Comparison of ENCODE assay signal across 14 cellular contexts in the genomic region with DNA sequence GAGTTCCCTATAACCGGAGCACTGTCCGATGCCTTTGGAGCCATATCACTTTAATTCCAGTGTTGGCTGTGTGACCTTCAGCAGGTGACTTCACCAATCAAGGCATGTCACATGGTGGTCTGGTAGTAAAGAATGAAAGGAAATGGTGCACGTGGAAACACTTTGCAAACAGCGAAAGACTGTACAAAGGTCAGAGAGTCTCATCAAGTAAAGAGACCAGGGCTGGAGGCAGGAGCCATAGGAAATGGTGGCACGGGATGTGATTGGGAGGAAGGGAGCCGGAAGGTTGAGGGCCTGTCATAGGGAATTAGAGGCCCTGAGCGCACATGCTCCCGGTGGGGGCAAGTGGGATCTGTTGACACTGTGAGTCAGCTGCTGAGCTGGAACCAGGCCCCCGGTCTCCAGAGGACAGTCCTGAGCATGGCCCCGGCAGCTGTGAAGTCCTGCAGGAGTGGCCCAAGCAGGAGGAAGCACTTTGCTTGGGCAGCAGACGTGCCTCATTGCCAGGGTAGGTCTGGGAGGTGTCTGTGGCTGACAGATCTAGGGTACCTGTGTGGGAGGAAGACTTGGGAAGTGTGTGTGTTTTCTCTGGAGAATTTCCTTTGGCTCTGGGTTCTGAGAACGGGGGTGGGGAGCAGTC. TPM values are rescaled to one million over a fixed set of nuclear protein-coding genes. Genes with fewer than 3 reads are reported as not detected.
DNase-seq lines count a peak whose midpoint lies in the region; TF ChIP-seq lines count a peak whose summit lies in the region.
"Had no signal": no experiment of that assay in that cellular context is flagged by ENCODE, and none has a peak within 500 bp of the region (broad histone marks: within the 10 kb centered on the region; RNA-seq: fewer than 3 reads in every experiment).

No MANE protein-coding gene starts in this region.

- peak in 1 of 2 donors; percentile 42 for TF ChIP-seq POLR2A in Peyer's patch (IDR thresholded peaks at IDR 0.05)

- H3K4me3 ChIP-seq in H7 (ENCODE audit: insufficient read depth, low read depth, low read length) (no peak overlapping the region), Peyer's patch (peak overlapping the region in 2 of 4 donors; percentile 41 to 53), rectal smooth muscle tissue (ENCODE audit: low read length) (peak overlapping the region; percentile 5)
- H3K4me3 ChIP-seq: HAP-1 had no signal

- DNase-seq in H7 = peak; percentile 47
- peak in 2 of 3 donors; percentile 69 to 76 for DNase-seq in Peyer's patch
- DNase-seq in glutamatergic neuron = peak; percentile 61
- DNase-seq in activated CD4-positive, alpha-beta T cell treated with anti-CD3 and anti-CD28 coated beads, Interleukin-2, amount 50 U/mL, for 48 hours = no peak
- DNase-seq in stimulated activated naive CD4-positive, alpha-beta T cell treated with Interleukin-2 at 50 U/mL for 16 hours (lab: John Stamatoyannopoulos, UW) = no peak
- no peak for DNase-seq in T-helper 1 cell
- DNase-seq: effector memory CD8-positive, alpha-beta T cell; GDM1; immature natural killer cell; NCI-H1417 treated with DMSO at 0.1 percent for 48 hours; RPMI8226 had no signal

- TF ChIP-seq CTCF in Peyer's patch (IDR thresholded peaks at IDR 0.05) (no peak), glutamatergic neuron (IDR thresholded peaks at IDR 0.05; ENCODE audit: partially characterized antibody, unreplicated experiment) (no peak)

- H3K9me3 ChIP-seq in Peyer's patch = no peaks in the 10 kb centered on the region
- H3K9me3 ChIP-seq: HAP-1 had no signal

- peaks cover 14% of the 10 kb centered on the region for H3K27me3 Mint-ChIP-seq in glutamatergic neuron (ENCODE audit: unreplicated experiment)

- peaks cover 0 to 44% (median 5%) of the 10 kb centered on the region in 4 donors for H3K4me1 ChIP-seq in Peyer's patch
- H3K4me1 ChIP-seq in rectal smooth muscle tissue (ENCODE audit: control insufficient read depth, insufficient read depth, low read length) = no peaks in the 10 kb centered on the region
- H3K4me1 ChIP-seq: HAP-1 had no signal

- H3K27ac ChIP-seq in Peyer's patch = peak overlapping the region in 2 of 4 donors; percentile 41 to 82
- H3K27ac ChIP-seq in rectal smooth muscle tissue (ENCODE audit: low read depth, low read length) = no peak overlapping the region

- H3K27me3 ChIP-seq in H7 (ENCODE audit: control insufficient read depth, insufficient read depth, low read length) = peaks cover 12% of the 10 kb centered on the region
- H3K27me3 ChIP-seq in Peyer's patch = no peaks in the 10 kb centered on the region
- no peaks in the 10 kb centered on the region for H3K27me3 ChIP-seq in rectal smooth muscle tissue (ENCODE audit: control insufficient read depth, insufficient read depth, low read length)

- H3K27ac Mint-ChIP-seq in glutamatergic neuron (ENCODE audit: unreplicated experiment) = peak overlapping the region; percentile 49
- H3K27ac Mint-ChIP-seq: activated naive CD4-positive, alpha-beta T cell treated with anti-CD3 and anti-CD28 coated beads, Interleukin-2, amount 50 U/mL, for 24 hours; immature natural killer cell had no signal

- H3K4me3 Mint-ChIP-seq in glutamatergic neuron (ENCODE audit: unreplicated experiment) = no peak overlapping the region

- H3K36me3 Mint-ChIP-seq in glutamatergic neuron (ENCODE audit: unreplicated experiment) = peaks cover 4% of the 10 kb centered on the region
- H3K36me3 Mint-ChIP-seq: activated naive CD4-positive, alpha-beta T cell treated with anti-CD3 and anti-CD28 coated beads, Interleukin-2, amount 50 U/mL, for 24 hours; immature natural killer cell had no signal

- peaks cover 9% of the 10 kb centered on the region for H3K9me3 Mint-ChIP-seq in glutamatergic neuron (ENCODE audit: unreplicated experiment)
- H3K9me3 Mint-ChIP-seq: activated naive CD4-positive, alpha-beta T cell treated with anti-CD3 and anti-CD28 coated beads, Interleukin-2, amount 50 U/mL, for 24 hours; effector memory CD8-positive, alpha-beta T cell; immature natural killer cell had no signal

- H3K9ac ChIP-seq in rectal smooth muscle tissue (ENCODE audit: low read length) = no peak overlapping the region

- H3K36me3 ChIP-seq in H7 (replicated peaks; ENCODE audit: control insufficient read depth, insufficient read depth, low read length) (no peaks in the 10 kb centered on the region), Peyer's patch (no peaks in the 10 kb centered on the region), rectal smooth muscle tissue (ENCODE audit: control insufficient read depth, insufficient read depth, low read length) (no peaks in the 10 kb centered on the region)
- H3K36me3 ChIP-seq: HAP-1 had no signal

- peaks cover 12% of the 10 kb centered on the region for H3K4me1 Mint-ChIP-seq in glutamatergic neuron (ENCODE audit: low read depth, unreplicated experiment)

RNA-seq across cellular contexts. Expression of gene DAGLA, which starts 2.0 kb away (rescaled TPM):
- total RNA-seq in H7 (2014; rRNA removed; shearing (Covaris generic)) = 3.7 and 4.8 TPM in 2 replicates
- 10 to 100 TPM in 2 of 4 donors, 1 to 10 TPM in 2; 5.8 to 18.9 (median 10.2) TPM for total RNA-seq in Peyer's patch
- total RNA-seq in glutamatergic neuron (ENCODE audit: unreplicated experiment) = 9.6 TPM

Comparison
In these comparisons a context has a peak if more than half of its experiments do, and no peak if none do; other contexts are left out.
1. DNase-seq: peak in H7 (single experiment), Peyer's patch (2 of 3) and glutamatergic neuron (single experiment); none in activated CD4-positive, alpha-beta T cell treated with anti-CD3 and anti-CD28 coated beads, Interleukin-2, amount 50 U/mL, for 48 hours (0 of 2), stimulated activated naive CD4-positive, alpha-beta T cell treated with Interleukin-2 at 50 U/mL for 16 hours (single experiment) and T-helper 1 cell (0 of 5).